13 cellular contexts compared by ENCODE assay signal in genomic region chr6:30156262-30156599, GRCh38. TPM values are rescaled to one million over a fixed set of nuclear protein-coding genes. Genes with fewer than 3 reads are reported as not detected.
DNase-seq lines count a peak whose midpoint lies in the region; ATAC-seq lines count a peak whose summit lies in the region.
"Had no signal": no experiment of that assay in that cellular context is flagged by ENCODE, and none has a peak within 500 bp of the region (broad histone marks: within the 10 kb centered on the region; RNA-seq: fewer than 3 reads in every experiment).

No MANE protein-coding gene starts in this region.

- DNase-seq in A172 (ENCODE audit: low spot score) (peak; percentile 62), HT-29 (ENCODE audit: low spot score) (peak; percentile 78), amniotic epithelial cell (ENCODE audit: low read depth) (peak; percentile 34), iris pigment epithelial cell (ENCODE audit: low read depth) (peak; percentile 7), immature natural killer cell (no peak)
- DNase-seq: activated CD8-positive, alpha-beta memory T cell treated with anti-CD3 and anti-CD28 coated beads, Interleukin-2, amount 10 ng/mL, durations not matched to agents 7 days and 5 days; sigmoid colon; stimulated activated naive B cell treated with anti-CD40 and anti-IgM and Interleukin-4, amounts not matched to agents 10 μg/mL and 1 μg/mL and 100 μg/mL, for 72 hours had no signal

- H3K27me3 Mint-ChIP-seq in immature natural killer cell (ENCODE audit: low read depth in 3 of 3): peaks cover 0 to 6% (median 0%) of the 10 kb centered on the region in 3 donors

- no peaks in the 10 kb centered on the region for H3K36me3 Mint-ChIP-seq in immature natural killer cell
- H3K36me3 Mint-ChIP-seq: activated CD8-positive, alpha-beta memory T cell treated with anti-CD3 and anti-CD28 coated beads, Interleukin-2, amount 10 ng/mL, durations not matched to agents 7 days and 5 days; stimulated activated naive B cell treated with anti-CD40 and anti-IgM and Interleukin-4, amounts not matched to agents 10 μg/mL and 1 μg/mL and 100 μg/mL, for 72 hours had no signal

- peaks cover 4 to 7% of the 10 kb centered on the region in 2 donors for H3K4me1 Mint-ChIP-seq in immature natural killer cell
- H3K4me1 Mint-ChIP-seq: central memory CD8-positive, alpha-beta T cell had no signal

- H3K4me3 Mint-ChIP-seq in immature natural killer cell: no peak overlapping the region
- H3K4me3 Mint-ChIP-seq: activated CD8-positive, alpha-beta memory T cell treated with anti-CD3 and anti-CD28 coated beads, Interleukin-2, amount 10 ng/mL, durations not matched to agents 7 days and 5 days; central memory CD8-positive, alpha-beta T cell; stimulated activated naive B cell treated with anti-CD40 and anti-IgM and Interleukin-4, amounts not matched to agents 10 μg/mL and 1 μg/mL and 100 μg/mL, for 72 hours had no signal

- ATAC-seq in HG03039 (IDR thresholded peaks at IDR 0.05; ENCODE audit: unreplicated experiment) (no peak), GM21717 (IDR thresholded peaks at IDR 0.05; ENCODE audit: unreplicated experiment) (no peak), GM19351 (IDR thresholded peaks at IDR 0.05; ENCODE audit: unreplicated experiment) (no peak)
- ATAC-seq: activated CD8-positive, alpha-beta memory T cell treated with anti-CD3 and anti-CD28 coated beads, Interleukin-2, amount 10 ng/mL, durations not matched to agents 7 days and 5 days; stimulated activated naive B cell treated with anti-CD40 and anti-IgM and Interleukin-4, amounts not matched to agents 10 μg/mL and 1 μg/mL and 100 μg/mL, for 72 hours had no signal

- no peaks in the 10 kb centered on the region for H3K9me3 Mint-ChIP-seq in immature natural killer cell
- H3K9me3 Mint-ChIP-seq: central memory CD8-positive, alpha-beta T cell; stimulated activated naive B cell treated with anti-CD40 and anti-IgM and Interleukin-4, amounts not matched to agents 10 μg/mL and 1 μg/mL and 100 μg/mL, for 72 hours had no signal

- no peak overlapping the region for H3K27ac Mint-ChIP-seq in immature natural killer cell
- H3K27ac Mint-ChIP-seq: activated CD8-positive, alpha-beta memory T cell treated with anti-CD3 and anti-CD28 coated beads, Interleukin-2, amount 10 ng/mL, durations not matched to agents 7 days and 5 days; stimulated activated naive B cell treated with anti-CD40 and anti-IgM and Interleukin-4, amounts not matched to agents 10 μg/mL and 1 μg/mL and 100 μg/mL, for 72 hours had no signal

RNA-seq across cellular contexts. Expression of gene TRIM10, which starts 4.8 kb away (rescaled TPM):
- total RNA-seq in A172 (2014; rRNA removed; shearing (Covaris generic)): not detected in 2 replicates
- total RNA-seq in HT-29 (2014; rRNA removed; shearing (Covaris generic)): 1.2 and 2.1 TPM in 2 replicates
- polyA plus RNA-seq in immature natural killer cell: not detected
- total RNA-seq: activated CD8-positive, alpha-beta memory T cell treated with anti-CD3 and anti-CD28 coated beads, Interleukin-2, amount 10 ng/mL, durations not matched to agents 7 days and 5 days had no signal
- polyA plus RNA-seq: BJ had no signal

RNA-seq across cellular contexts. Expression of gene TRIM15, which starts 7.1 kb away (rescaled TPM):
- not detected in 2 replicates for total RNA-seq in A172 (2014; rRNA removed; shearing (Covaris generic))
- total RNA-seq in HT-29 (2014; rRNA removed; shearing (Covaris generic)): 13.3 and 15.1 TPM in 2 replicates
- not detected for polyA plus RNA-seq in immature natural killer cell
- total RNA-seq: activated CD8-positive, alpha-beta memory T cell treated with anti-CD3 and anti-CD28 coated beads, Interleukin-2, amount 10 ng/mL, durations not matched to agents 7 days and 5 days had no signal
- polyA plus RNA-seq: BJ had no signal

RNA-seq across cellular contexts. Expression of gene TRIM40, which starts 20.3 kb away (rescaled TPM):
- not detected in 2 replicates for total RNA-seq in A172 (2014; rRNA removed; shearing (Covaris generic))
- total RNA-seq in HT-29 (2014; rRNA removed; shearing (Covaris generic)): not detected in 2 replicates
- polyA plus RNA-seq in immature natural killer cell: not detected
- total RNA-seq: activated CD8-positive, alpha-beta memory T cell treated with anti-CD3 and anti-CD28 coated beads, Interleukin-2, amount 10 ng/mL, durations not matched to agents 7 days and 5 days; sigmoid colon had no signal
- polyA plus RNA-seq: BJ had no signal

RNA-seq across cellular contexts. Expression of gene TRIM31, which starts 43.3 kb away (rescaled TPM):
- total RNA-seq in A172 (2014; rRNA removed; shearing (Covaris generic)): not detected in 2 replicates
- 112 and 119 TPM in 2 replicates for total RNA-seq in HT-29 (2014; rRNA removed; shearing (Covaris generic))
- not detected for polyA plus RNA-seq in immature natural killer cell
- total RNA-seq: activated CD8-positive, alpha-beta memory T cell treated with anti-CD3 and anti-CD28 coated beads, Interleukin-2, amount 10 ng/mL, durations not matched to agents 7 days and 5 days had no signal
- polyA plus RNA-seq: BJ had no signal

RNA-seq across cellular contexts. Expression of gene TRIM26, which starts 57.0 kb away (rescaled TPM):
- total RNA-seq in A172 (2014; rRNA removed; shearing (Covaris generic)): 27.8 and 37.0 TPM in 2 replicates
- 63.1 and 63.5 TPM in 2 replicates for total RNA-seq in HT-29 (2014; rRNA removed; shearing (Covaris generic))
- polyA plus RNA-seq in immature natural killer cell: 10 to 100 TPM; 11.6 to 65.0 (median 22.7) TPM

Comparison
In these comparisons a context has a peak if more than half of its experiments do, and no peak if none do; other contexts are left out.
1. DNase-seq: peak in A172 (single experiment), HT-29 (single experiment), amniotic epithelial cell (single experiment) and iris pigment epithelial cell (single experiment); none in immature natural killer cell (0 of 3).
2. RNA of gene TRIM15, which starts 7.1 kb away (total RNA-seq): 13.3 to 15.1 TPM in HT-29; not detected in A172; every median in the first group is over 10 times any median in the second.